Comparison of ENCODE assay signal across 15 cellular contexts in genomic region chr3:12186515-12187286, GRCh38. TPM values are rescaled to one million over a fixed set of nuclear protein-coding genes. Genes with fewer than 3 reads are reported as not detected.
DNase-seq lines count a peak whose midpoint lies in the region; ATAC-seq and TF ChIP-seq lines count a peak whose summit lies in the region.
"Had no signal": no experiment of that assay in that cellular context is flagged by ENCODE, and none has a peak within 500 bp of the region (broad histone marks: within the 10 kb centered on the region; RNA-seq: fewer than 3 reads in every experiment).

No MANE protein-coding gene starts in this region.

- H3K4me1 ChIP-seq in PC-9 (replicated peaks; ENCODE audit: insufficient read depth) (peaks cover 30% of the 10 kb centered on the region), thoracic aorta (ENCODE audit: control insufficient read depth in 1 of 2, low read depth in 2 of 2) (peaks cover 25 to 36% of the 10 kb centered on the region in 2 donors)
- H3K4me1 ChIP-seq in CD8-positive, alpha-beta T cell (ENCODE audit: insufficient read depth, low read length), result no peaks in the 10 kb centered on the region

- H3K27me3 Mint-ChIP-seq in activated CD8-positive, alpha-beta T cell treated with anti-CD3 and anti-CD28 coated beads for 36 hours, result no peaks in the 10 kb centered on the region
- no peaks in the 10 kb centered on the region for H3K27me3 Mint-ChIP-seq in activated CD8-positive, alpha-beta T cell treated with anti-CD3 and anti-CD28 coated beads, Interleukin-2, amount 10 ng/mL, durations not matched to agents 7 days and 5 days (ENCODE audit: low read depth)
- no peaks in the 10 kb centered on the region for H3K27me3 Mint-ChIP-seq in CD8-positive, alpha-beta T cell (ENCODE audit: low read depth)
- H3K27me3 Mint-ChIP-seq: progenitor cell of endocrine pancreas had no signal

- H3K4me1 Mint-ChIP-seq in activated CD8-positive, alpha-beta T cell treated with anti-CD3 and anti-CD28 coated beads for 36 hours (ENCODE audit: low read depth), result peaks cover 53% of the 10 kb centered on the region
- H3K4me1 Mint-ChIP-seq in activated CD8-positive, alpha-beta T cell treated with anti-CD3 and anti-CD28 coated beads, Interleukin-2, amount 10 ng/mL, durations not matched to agents 7 days and 5 days (ENCODE audit: low read depth), result peaks cover 24% of the 10 kb centered on the region
- peaks cover 7% of the 10 kb centered on the region for H3K4me1 Mint-ChIP-seq in CD8-positive, alpha-beta T cell (ENCODE audit: low read depth)

- H3K27me3 ChIP-seq in PC-9 (ENCODE audit: insufficient read depth, low read depth), result no peaks in the 10 kb centered on the region
- no peaks in the 10 kb centered on the region for H3K27me3 ChIP-seq in thoracic aorta (replicated peaks; ENCODE audit: insufficient read depth)
- no peaks in the 10 kb centered on the region for H3K27me3 ChIP-seq in CD8-positive, alpha-beta T cell (ENCODE audit: insufficient read depth, low read length)
- H3K27me3 ChIP-seq: colonic mucosa, heart left ventricle had no signal

- H3K9me3 ChIP-seq in PC-9 (ENCODE audit: insufficient read depth, low read depth) (no peaks in the 10 kb centered on the region), thoracic aorta (no peaks in the 10 kb centered on the region)
- H3K9me3 ChIP-seq in CD8-positive, alpha-beta T cell (ENCODE audit: low read length), result no peaks in the 10 kb centered on the region
- H3K9me3 ChIP-seq: colonic mucosa, heart left ventricle had no signal

- no peaks in the 10 kb centered on the region for H3K79me2 ChIP-seq in PC-9 (ENCODE audit: low read depth)

- no peak overlapping the region for H3K4me3 Mint-ChIP-seq in activated CD8-positive, alpha-beta T cell treated with anti-CD3 and anti-CD28 coated beads for 36 hours
- H3K4me3 Mint-ChIP-seq in activated CD8-positive, alpha-beta T cell treated with anti-CD3 and anti-CD28 coated beads, Interleukin-2, amount 10 ng/mL, durations not matched to agents 7 days and 5 days, result no peak overlapping the region
- H3K4me3 Mint-ChIP-seq in CD8-positive, alpha-beta T cell, result no peak overlapping the region

- no peak for DNase-seq in activated CD8-positive, alpha-beta T cell treated with anti-CD3 and anti-CD28 coated beads for 36 hours
- DNase-seq in activated CD8-positive, alpha-beta T cell treated with anti-CD3 and anti-CD28 coated beads, Interleukin-2, amount 10 ng/mL, durations not matched to agents 7 days and 5 days, result no peak
- DNase-seq in PC-9 (no peak), left kidney (ENCODE audit: low read depth, low spot score) (peak; percentile 15), thoracic aorta (ENCODE audit: low spot score) (no peak), GF-D8 (lab: John Stamatoyannopoulos, UW) (no peak)
- DNase-seq in stimulated activated CD4-positive, alpha-beta T cell treated with anti-CD3 and anti-CD28 coated beads, Interleukin-1b, Interleukin-23, amount 100 ng/mL, for 48 hours, result no peak
- no peak for DNase-seq in CD8-positive, alpha-beta T cell
- DNase-seq: amniotic stem cell, colonic mucosa, H7, NCI-H1436 treated with DMSO at 0.1 percent for 48 hours had no signal

- CTCF ChIA-PET in activated CD8-positive, alpha-beta T cell treated with anti-CD3 and anti-CD28 coated beads for 36 hours (lab: Charles Lee), result interaction anchor here (2.0 to 5.6 kb wide), 3 partner anchors 11 to 293 kb away, joined by 10 to 33 read pairs (median 14); no protein-coding TSS in a partner anchor
- CTCF ChIA-PET in activated CD8-positive, alpha-beta T cell treated with anti-CD3 and anti-CD28 coated beads, Interleukin-2, amount 10 ng/mL, durations not matched to agents 7 days and 5 days (lab: Charles Lee), result interaction anchor here (0.6 to 2.5 kb wide), 7 partner anchors 10 to 293 kb away, joined by 3 to 11 read pairs (median 4); no protein-coding TSS in a partner anchor
- CTCF ChIA-PET in PC-9 (lab: Charles Lee), result interaction anchor here (1.1 kb wide), 1 partner anchor 293 kb away, joined by 6 read pairs; no protein-coding TSS in a partner anchor
- CTCF ChIA-PET in CD8-positive, alpha-beta T cell (lab: Charles Lee), result interaction anchor here (1.5 kb wide), 1 partner anchor 10 kb away, joined by 3 read pairs; no protein-coding TSS in a partner anchor

- peaks cover 29% of the 10 kb centered on the region; the same call in 1 of the 2 replicates for H3F3A ChIP-seq in PC-9 (ENCODE audit: insufficient read depth, low read depth)

- no peaks in the 10 kb centered on the region for H4K20me1 ChIP-seq in PC-9 (ENCODE audit: insufficient read depth)

- POLR2A ChIA-PET in activated CD8-positive, alpha-beta T cell treated with anti-CD3 and anti-CD28 coated beads for 36 hours (lab: Charles Lee), result no interaction called here
- POLR2A ChIA-PET in activated CD8-positive, alpha-beta T cell treated with anti-CD3 and anti-CD28 coated beads, Interleukin-2, amount 10 ng/mL, durations not matched to agents 7 days and 5 days (lab: Charles Lee), result interaction anchor here (0.6 kb wide), 1 partner anchor 297 kb away, joined by 3 read pairs; the partner anchor contains the start of gene TSEN2
- POLR2A ChIA-PET in PC-9 (lab: Charles Lee; ENCODE audit: unreplicated experiment), result interaction anchor here (0.6 kb wide), 1 partner anchor 252 kb away, joined by 3 read pairs; no protein-coding TSS in a partner anchor
- POLR2A ChIA-PET in CD8-positive, alpha-beta T cell (lab: Charles Lee), result no interaction called here

- no peak for TF ChIP-seq CTCF in activated CD8-positive, alpha-beta T cell treated with anti-CD3 and anti-CD28 coated beads for 36 hours (IDR thresholded peaks at IDR 0.05)
- no peak for TF ChIP-seq CTCF in PC-9 (conservative IDR thresholded peaks at IDR 0.05)
- TF ChIP-seq CTCF in thoracic aorta (IDR thresholded peaks at IDR 0.05), result no peak
- TF ChIP-seq CTCF in CD8-positive, alpha-beta T cell (IDR thresholded peaks at IDR 0.05), result no peak

- no peaks in the 10 kb centered on the region for H3K9me3 Mint-ChIP-seq in activated CD8-positive, alpha-beta T cell treated with anti-CD3 and anti-CD28 coated beads for 36 hours
- no peaks in the 10 kb centered on the region for H3K9me3 Mint-ChIP-seq in activated CD8-positive, alpha-beta T cell treated with anti-CD3 and anti-CD28 coated beads, Interleukin-2, amount 10 ng/mL, durations not matched to agents 7 days and 5 days (ENCODE audit: insufficient read depth)
- no peaks in the 10 kb centered on the region for H3K9me3 Mint-ChIP-seq in CD8-positive, alpha-beta T cell

- BruUV-seq in PC-9 (replicated peaks; lab: Mats Ljungman, UMichigan), result no TSS peak

- ATAC-seq in activated CD8-positive, alpha-beta T cell treated with anti-CD3 and anti-CD28 coated beads for 36 hours, result no peak
- ATAC-seq in activated CD8-positive, alpha-beta T cell treated with anti-CD3 and anti-CD28 coated beads, Interleukin-2, amount 10 ng/mL, durations not matched to agents 7 days and 5 days, result no peak
- ATAC-seq in thoracic aorta (ENCODE audit: insufficient number of reproducible peaks, low FRiP score, low read depth), result no peak
- ATAC-seq in CD8-positive, alpha-beta T cell, result no peak

- no peak overlapping the region for H3K4me3 ChIP-seq in PC-9
- no peak overlapping the region for H3K4me3 ChIP-seq in thoracic aorta
- H3K4me3 ChIP-seq in CD8-positive, alpha-beta T cell (ENCODE audit: low read depth, low read length), result no peak overlapping the region
- H3K4me3 ChIP-seq: colonic mucosa, heart left ventricle had no signal

- no peak overlapping the region for H2AFZ ChIP-seq in PC-9

- no peaks in the 10 kb centered on the region for H3K9me2 ChIP-seq in PC-9 (ENCODE audit: insufficient read depth)

- H3K4me2 ChIP-seq in PC-9, result peak overlapping the region; percentile 66

- H3K36me3 Mint-ChIP-seq in activated CD8-positive, alpha-beta T cell treated with anti-CD3 and anti-CD28 coated beads for 36 hours (ENCODE audit: low read depth), result no peaks in the 10 kb centered on the region
- no peaks in the 10 kb centered on the region for H3K36me3 Mint-ChIP-seq in activated CD8-positive, alpha-beta T cell treated with anti-CD3 and anti-CD28 coated beads, Interleukin-2, amount 10 ng/mL, durations not matched to agents 7 days and 5 days (ENCODE audit: low read depth)
- no peaks in the 10 kb centered on the region for H3K36me3 Mint-ChIP-seq in CD8-positive, alpha-beta T cell

- H3K36me3 ChIP-seq in PC-9 (ENCODE audit: low read depth) (no peaks in the 10 kb centered on the region), thoracic aorta (no peaks in the 10 kb centered on the region)
- H3K36me3 ChIP-seq in CD8-positive, alpha-beta T cell (ENCODE audit: insufficient read depth, low read length), result no peaks in the 10 kb centered on the region
- H3K36me3 ChIP-seq: colonic mucosa, heart left ventricle had no signal

- peak overlapping the region; percentile 94 for H3K27ac Mint-ChIP-seq in activated CD8-positive, alpha-beta T cell treated with anti-CD3 and anti-CD28 coated beads for 36 hours
- H3K27ac Mint-ChIP-seq in activated CD8-positive, alpha-beta T cell treated with anti-CD3 and anti-CD28 coated beads, Interleukin-2, amount 10 ng/mL, durations not matched to agents 7 days and 5 days, result no peak overlapping the region
- H3K27ac Mint-ChIP-seq in CD8-positive, alpha-beta T cell, result no peak overlapping the region
- H3K27ac Mint-ChIP-seq: progenitor cell of endocrine pancreas had no signal

- H3K27ac ChIP-seq in PC-9 (peak overlapping the region; percentile 89), thoracic aorta (peak overlapping the region; percentile 90 to 92)
- no peak overlapping the region for H3K27ac ChIP-seq in CD8-positive, alpha-beta T cell (ENCODE audit: low read depth, low read length)

- intact Hi-C loops in activated CD8-positive, alpha-beta T cell treated with anti-CD3 and anti-CD28 coated beads for 36 hours (cut with micrococcal nuclease), result no loop called here
- intact Hi-C loops in PC-9 (cut with micrococcal nuclease; ENCODE audit: unreplicated experiment), result no loop called here
- intact Hi-C loops in CD8-positive, alpha-beta T cell (cut with DNase I, micrococcal nuclease), result no loop called here

RNA-seq across cellular contexts. Expression of gene TIMP4, which starts 28.0 kb away (rescaled TPM):
- not detected for total RNA-seq in activated CD8-positive, alpha-beta T cell treated with anti-CD3 and anti-CD28 coated beads for 36 hours
- not detected for total RNA-seq in activated CD8-positive, alpha-beta T cell treated with anti-CD3 and anti-CD28 coated beads, Interleukin-2, amount 10 ng/mL, durations not matched to agents 7 days and 5 days
- total RNA-seq in PC-9 (2021) (15.5 and 19.0 TPM in 2 replicates), thoracic aorta (10 to 100 TPM; 56.7 to 73.9 TPM)
- total RNA-seq in CD8-positive, alpha-beta T cell, result not detected
- total RNA-seq: OCI-LY7, progenitor cell of endocrine pancreas had no signal

Comparison
In these comparisons a context has a peak if more than half of its experiments do, and no peak if none do; other contexts are left out.
1. POLR2A ChIA-PET loops: an anchor here in activated CD8-positive, alpha-beta T cell treated with anti-CD3 and anti-CD28 coated beads, Interleukin-2, amount 10 ng/mL, durations not matched to agents 7 days and 5 days (0.6 kb wide) and PC-9 (0.6 kb wide); none called in activated CD8-positive, alpha-beta T cell treated with anti-CD3 and anti-CD28 coated beads for 36 hours and CD8-positive, alpha-beta T cell.
2. RNA of gene TIMP4, which starts 28.0 kb away (total RNA-seq): 56.7 to 73.9 TPM in thoracic aorta and 15.5 to 19.0 TPM in PC-9; not detected in activated CD8-positive, alpha-beta T cell treated with anti-CD3 and anti-CD28 coated beads for 36 hours, not detected in activated CD8-positive, alpha-beta T cell treated with anti-CD3 and anti-CD28 coated beads, Interleukin-2, amount 10 ng/mL, durations not matched to agents 7 days and 5 days and not detected in CD8-positive, alpha-beta T cell; every median in the first group is over 10 times any median in the second.